ENCODE assay signal across 10 cellular contexts in genomic region chr4:165343353-165344191, GRCh38. TPM values are rescaled to one million over a fixed set of nuclear protein-coding genes. Genes with fewer than 3 reads are reported as not detected.
DNase-seq lines count a peak whose midpoint lies in the region; ATAC-seq, FAIRE-seq and TF ChIP-seq lines count a peak whose summit lies in the region.
"Had no signal": no experiment of that assay in that cellular context is flagged by ENCODE, and none has a peak within 500 bp of the region (broad histone marks: within the 10 kb centered on the region; RNA-seq: fewer than 3 reads in every experiment).

No MANE protein-coding gene starts in this region.

- FAIRE-seq in GM12892 (lab: Jason Lieb, UNC), result no peak
- FAIRE-seq: endometrium had no signal

- H3K27ac ChIP-seq in DOHH2 (ENCODE audit: low read depth, low read length), result no peak overlapping the region
- H3K27ac ChIP-seq: psoas muscle had no signal

- H3K4me3 ChIP-seq in DOHH2 (ENCODE audit: low read length) (no peak overlapping the region), astrocyte of the cerebellum (ENCODE audit: low read depth, low read length) (no peak overlapping the region), mucosa of descending colon (no peak overlapping the region)
- H3K4me3 ChIP-seq: psoas muscle had no signal

- H3K4me1 ChIP-seq in DOHH2 (ENCODE audit: control insufficient read depth, low read length) (no peaks in the 10 kb centered on the region), mucosa of descending colon (ENCODE audit: low read depth) (no peaks in the 10 kb centered on the region)
- H3K4me1 ChIP-seq: psoas muscle had no signal

- intact Hi-C loops in mucosa of descending colon (cut with DNase I, micrococcal nuclease), result loop anchor here in 1 of 2 donors (10.0 kb wide), 1 partner anchor 209 kb away; no protein-coding TSS in a partner anchor

- no peak overlapping the region for H3K4me3 Mint-ChIP-seq in activated naive CD8-positive, alpha-beta T cell treated with anti-CD3 and anti-CD28 coated beads, Interleukin-2, amount 50 U/mL, for 24 hours

- no peak for TF ChIP-seq POLR2A in GM12892 (IDR thresholded peaks at IDR 0.05; ENCODE audit: low read depth, low read length)

- no peaks in the 10 kb centered on the region for H3K27me3 Mint-ChIP-seq in activated naive CD8-positive, alpha-beta T cell treated with anti-CD3 and anti-CD28 coated beads, Interleukin-2, amount 50 U/mL, for 24 hours

- H3K4me1 Mint-ChIP-seq in activated naive CD8-positive, alpha-beta T cell treated with anti-CD3 and anti-CD28 coated beads, Interleukin-2, amount 50 U/mL, for 24 hours, result no peaks in the 10 kb centered on the region

- H3K27me3 ChIP-seq in DOHH2 (ENCODE audit: control insufficient read depth, low read length), result no peaks in the 10 kb centered on the region

- no peaks in the 10 kb centered on the region for H3K9me3 Mint-ChIP-seq in activated naive CD8-positive, alpha-beta T cell treated with anti-CD3 and anti-CD28 coated beads, Interleukin-2, amount 50 U/mL, for 24 hours

- no peaks in the 10 kb centered on the region for H3K9me3 ChIP-seq in DOHH2 (ENCODE audit: control insufficient read depth, insufficient read depth, low read length)
- no peaks in the 10 kb centered on the region for H3K9me3 ChIP-seq in mucosa of descending colon
- H3K9me3 ChIP-seq: psoas muscle had no signal

- no peak overlapping the region for H3K4me2 ChIP-seq in DOHH2 (ENCODE audit: low read length)

- H3K36me3 ChIP-seq in DOHH2 (ENCODE audit: control insufficient read depth, low read length), result peaks cover 52% of the 10 kb centered on the region
- H3K36me3 ChIP-seq in mucosa of descending colon (ENCODE audit: low read depth), result no peaks in the 10 kb centered on the region

- peaks cover 18% of the 10 kb centered on the region for H4K20me1 ChIP-seq in DOHH2 (ENCODE audit: control insufficient read depth, insufficient read depth, low read depth, low read length)

- H3K79me2 ChIP-seq in DOHH2 (ENCODE audit: control insufficient read depth, low read length), result peaks cover 3% of the 10 kb centered on the region

- no peak for TF ChIP-seq EP300 in Ishikawa (IDR thresholded peaks at IDR 0.05; ENCODE audit: borderline replicate concordance)

- peak; percentile 49 for TF ChIP-seq RAD21 in Ishikawa (IDR thresholded peaks at IDR 0.05; ENCODE audit: low read depth)

- ATAC-seq in mucosa of descending colon (peak; percentile 58), HG02885 (IDR thresholded peaks at IDR 0.05; ENCODE audit: poor library complexity, unreplicated experiment) (no peak)
- ATAC-seq in activated naive CD8-positive, alpha-beta T cell treated with anti-CD3 and anti-CD28 coated beads, Interleukin-2, amount 50 U/mL, for 24 hours, result no peak
- ATAC-seq: psoas muscle had no signal

- peak; percentile 33 for TF ChIP-seq CTCF in DOHH2 (IDR thresholded peaks at IDR 0.05; ENCODE audit: low read depth, low read length, poor library complexity, severe bottlenecking)
- peak; percentile 50 for TF ChIP-seq CTCF in astrocyte of the cerebellum (IDR thresholded peaks at IDR 0.05; ENCODE audit: low read depth, low read length, missing control alignments)
- TF ChIP-seq CTCF in mucosa of descending colon (IDR thresholded peaks at IDR 0.05), result no peak

- H3K36me3 Mint-ChIP-seq in activated naive CD8-positive, alpha-beta T cell treated with anti-CD3 and anti-CD28 coated beads, Interleukin-2, amount 50 U/mL, for 24 hours (ENCODE audit: low read depth), result peaks cover 20% of the 10 kb centered on the region

- in situ Hi-C loops in astrocyte of the cerebellum (cut with HindIII; ENCODE audit: low sequenced_read_pairs), result loop anchor here (5.0 to 10.0 kb wide), 2 partner anchors 121 to 206 kb away; no protein-coding TSS in a partner anchor

- DNase-seq in astrocyte of the cerebellum (ENCODE audit: low read depth) (no peak), mucosa of descending colon (peak in 1 of 3 donors; percentile 42), GM12892 (ENCODE audit: insufficient read length) (no peak)
- no peak for DNase-seq in activated naive CD8-positive, alpha-beta T cell treated with anti-CD3 and anti-CD28 coated beads, Interleukin-2, amount 50 U/mL, for 24 hours
- DNase-seq: activated CD8-positive, alpha-beta memory T cell treated with anti-CD3 and anti-CD28 coated beads for 24 hours; psoas muscle had no signal

- H3K27ac Mint-ChIP-seq in activated naive CD8-positive, alpha-beta T cell treated with anti-CD3 and anti-CD28 coated beads, Interleukin-2, amount 50 U/mL, for 24 hours, result no peak overlapping the region

- H3F3A ChIP-seq in DOHH2 (ENCODE audit: control insufficient read depth, insufficient read depth), result peaks cover 64% of the 10 kb centered on the region

- H3K9me2 ChIP-seq in DOHH2 (replicated peaks; ENCODE audit: control insufficient read depth, low read length), result no peaks in the 10 kb centered on the region

TF ChIP-seq in Ishikawa, 13 proteins besides CTCF, POLR2A, EP300 and RAD21:
- TF ChIP-seq TAF1 (IDR thresholded peaks at IDR 0.05; ENCODE audit: low read depth) (no peak), MAX (IDR thresholded peaks at IDR 0.05) (no peak), YY1 (IDR thresholded peaks at IDR 0.05; ENCODE audit: low read depth) (no peak), ZBTB7A (IDR thresholded peaks at IDR 0.05; ENCODE audit: low read depth) (no peak), CEBPB (IDR thresholded peaks at IDR 0.05) (no peak), TEAD4 (IDR thresholded peaks at IDR 0.05) (no peak), CREB1 (IDR thresholded peaks at IDR 0.05; ENCODE audit: low read depth) (no peak), EGR1 (IDR thresholded peaks at IDR 0.05) (no peak), NFIC (IDR thresholded peaks at IDR 0.05) (no peak), TCF12 (IDR thresholded peaks at IDR 0.05; ENCODE audit: low read depth) (no peak), FOXM1 (IDR thresholded peaks at IDR 0.05; ENCODE audit: borderline replicate concordance, low read depth) (no peak)
- TF ChIP-seq, protein P1, sequence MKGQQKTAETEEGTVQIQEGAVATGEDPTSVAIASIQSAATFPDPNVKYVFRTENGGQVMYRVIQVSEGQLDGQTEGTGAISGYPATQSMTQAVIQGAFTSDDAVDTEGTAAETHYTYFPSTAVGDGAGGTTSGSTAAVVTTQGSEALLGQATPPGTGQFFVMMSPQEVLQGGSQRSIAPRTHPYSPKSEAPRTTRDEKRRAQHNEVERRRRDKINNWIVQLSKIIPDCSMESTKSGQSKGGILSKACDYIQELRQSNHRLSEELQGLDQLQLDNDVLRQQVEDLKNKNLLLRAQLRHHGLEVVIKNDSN (IDR thresholded peaks at IDR 0.05), result no peak
- TF ChIP-seq, protein P2, sequence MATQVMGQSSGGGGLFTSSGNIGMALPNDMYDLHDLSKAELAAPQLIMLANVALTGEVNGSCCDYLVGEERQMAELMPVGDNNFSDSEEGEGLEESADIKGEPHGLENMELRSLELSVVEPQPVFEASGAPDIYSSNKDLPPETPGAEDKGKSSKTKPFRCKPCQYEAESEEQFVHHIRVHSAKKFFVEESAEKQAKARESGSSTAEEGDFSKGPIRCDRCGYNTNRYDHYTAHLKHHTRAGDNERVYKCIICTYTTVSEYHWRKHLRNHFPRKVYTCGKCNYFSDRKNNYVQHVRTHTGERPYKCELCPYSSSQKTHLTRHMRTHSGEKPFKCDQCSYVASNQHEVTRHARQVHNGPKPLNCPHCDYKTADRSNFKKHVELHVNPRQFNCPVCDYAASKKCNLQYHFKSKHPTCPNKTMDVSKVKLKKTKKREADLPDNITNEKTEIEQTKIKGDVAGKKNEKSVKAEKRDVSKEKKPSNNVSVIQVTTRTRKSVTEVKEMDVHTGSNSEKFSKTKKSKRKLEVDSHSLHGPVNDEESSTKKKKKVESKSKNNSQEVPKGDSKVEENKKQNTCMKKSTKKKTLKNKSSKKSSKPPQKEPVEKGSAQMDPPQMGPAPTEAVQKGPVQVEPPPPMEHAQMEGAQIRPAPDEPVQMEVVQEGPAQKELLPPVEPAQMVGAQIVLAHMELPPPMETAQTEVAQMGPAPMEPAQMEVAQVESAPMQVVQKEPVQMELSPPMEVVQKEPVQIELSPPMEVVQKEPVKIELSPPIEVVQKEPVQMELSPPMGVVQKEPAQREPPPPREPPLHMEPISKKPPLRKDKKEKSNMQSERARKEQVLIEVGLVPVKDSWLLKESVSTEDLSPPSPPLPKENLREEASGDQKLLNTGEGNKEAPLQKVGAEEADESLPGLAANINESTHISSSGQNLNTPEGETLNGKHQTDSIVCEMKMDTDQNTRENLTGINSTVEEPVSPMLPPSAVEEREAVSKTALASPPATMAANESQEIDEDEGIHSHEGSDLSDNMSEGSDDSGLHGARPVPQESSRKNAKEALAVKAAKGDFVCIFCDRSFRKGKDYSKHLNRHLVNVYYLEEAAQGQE (IDR thresholded peaks at IDR 0.05; ENCODE audit: low read depth), result no peak

RNA-seq across cellular contexts. Expression of gene MSMO1, which starts 16.1 kb away (rescaled TPM):
- 100 to 1,000 TPM in 2 of 3 donors, 10 to 100 TPM in 1; 41.1 to 123 (median 117) TPM for total RNA-seq in mucosa of descending colon
- 55.8 TPM for polyA plus RNA-seq in GM12892 (2012; ENCODE audit: missing spikeins)

RNA-seq across cellular contexts. Expression of gene CPE, which starts 35.2 kb away (rescaled TPM):
- total RNA-seq in mucosa of descending colon, result 10 to 100 TPM; 26.3 to 39.9 (median 33.9) TPM
- not detected for polyA plus RNA-seq in GM12892 (2012; ENCODE audit: missing spikeins)
